In genomic region chr10:104322416-104322782, GRCh38 we compare ENCODE assay signal across 9 cellular contexts. TPM values are rescaled to one million over a fixed set of nuclear protein-coding genes. Genes with fewer than 3 reads are reported as not detected.
DNase-seq lines count a peak whose midpoint lies in the region; ATAC-seq, FAIRE-seq and TF ChIP-seq lines count a peak whose summit lies in the region.
"Had no signal": no experiment of that assay in that cellular context is flagged by ENCODE, and none has a peak within 500 bp of the region (broad histone marks: within the 10 kb centered on the region; RNA-seq: fewer than 3 reads in every experiment).

No MANE protein-coding gene starts in this region.

- no peak overlapping the region for H2AK5ac ChIP-seq in mesendoderm (ENCODE audit: low read length)

- no peak overlapping the region for H3K9ac ChIP-seq in mesendoderm (ENCODE audit: low read length)

- TF ChIP-seq POLR2A in NB4 (IDR thresholded peaks at IDR 0.05; ENCODE audit: extremely low read depth, insufficient read length) (no peak), gastrocnemius medialis (IDR thresholded peaks at IDR 0.05) (no peak), H54 (IDR thresholded peaks at IDR 0.05; ENCODE audit: low read depth, low read length) (no peak)

- no peak overlapping the region for H2BK120ac ChIP-seq in mesendoderm (ENCODE audit: low read depth, low read length)

- no peak overlapping the region for H2BK15ac ChIP-seq in mesendoderm (replicated peaks; ENCODE audit: low read depth)

- no peak overlapping the region for H3K18ac ChIP-seq in mesendoderm (ENCODE audit: low read length)

- H3K4me1 ChIP-seq in gastrocnemius medialis (peaks cover 74 to 75% of the 10 kb centered on the region in 2 donors), mesendoderm (ENCODE audit: control insufficient read depth, low read depth, low read length) (peaks cover 17% of the 10 kb centered on the region)

- no peak overlapping the region for H3K4me3 ChIP-seq in NB4 (ENCODE audit: low read depth, low read length)
- H3K4me3 ChIP-seq in gastrocnemius medialis = no peak overlapping the region
- no peak overlapping the region for H3K4me3 ChIP-seq in mesendoderm (ENCODE audit: low read length)

- H3K36me3 ChIP-seq in gastrocnemius medialis (no peaks in the 10 kb centered on the region), mesendoderm (ENCODE audit: control insufficient read depth, insufficient read depth, low read length) (no peaks in the 10 kb centered on the region)

- H3K4ac ChIP-seq in mesendoderm (ENCODE audit: low read depth, low read length) = no peak overlapping the region

- no peak overlapping the region for H4K5ac ChIP-seq in mesendoderm (ENCODE audit: low read length)

- H3K27me3 ChIP-seq in gastrocnemius medialis (no peaks in the 10 kb centered on the region), mesendoderm (ENCODE audit: insufficient read depth, low read length, poor library complexity) (no peaks in the 10 kb centered on the region)

- intact Hi-C loops in gastrocnemius medialis (cut with DNase I; ENCODE audit: low total_unique reads) = no loop called here

- H3K27ac ChIP-seq in caudate nucleus (ENCODE audit: low read depth, low read length) (peak overlapping the region; percentile 59), gastrocnemius medialis (peak overlapping the region; percentile 46 to 61 (median 54)), mesendoderm (ENCODE audit: low read depth, low read length) (no peak overlapping the region)

- in situ Hi-C loops in gastrocnemius medialis (cut with MboI; ENCODE audit: low sequenced_read_pairs in 4 of 4) = no loop called here

- WGBS in mesendoderm (ENCODE audit: extremely low coverage, insufficient coverage, low lambda C conversion rate) = no CpG with 5 or more reads among the region's 7 CpGs

- H3K56ac ChIP-seq in mesendoderm (ENCODE audit: low read length) = no peak overlapping the region

- DNase-seq in NCI-H1417 (lab: John Stamatoyannopoulos, UW) (peak; percentile 1 to 31 (median 9)), NCI-H1417 treated with DMSO at 0.1 percent for 48 hours (lab: John Stamatoyannopoulos, UW) (no peak), NB4 (ENCODE audit: low read depth) (peak; percentile 83), caudate nucleus (lab: John Stamatoyannopoulos, UW) (no peak), gastrocnemius medialis (no peak), amniotic stem cell (lab: John Stamatoyannopoulos, UW) (no peak), H54 (ENCODE audit: insufficient read length, low spot score) (no peak), mesendoderm (no peak)

- H3K23ac ChIP-seq in mesendoderm (ENCODE audit: low read length) = no peak overlapping the region

- no peak for TF ChIP-seq CTCF in NB4 (IDR thresholded peaks at IDR 0.05; ENCODE audit: low read depth, low read length)
- TF ChIP-seq CTCF in gastrocnemius medialis (IDR thresholded peaks at IDR 0.05 in 4 of 5, conservative IDR thresholded peaks at IDR 0.05 in 1 of 5) = no peak

- H3K79me1 ChIP-seq in mesendoderm (ENCODE audit: low read length) = peaks cover 52% of the 10 kb centered on the region

- H2BK5ac ChIP-seq in mesendoderm (ENCODE audit: low read length) = no peak overlapping the region

- peak in 1 of 2 donors; percentile 22 for ATAC-seq in gastrocnemius medialis

- no peaks in the 10 kb centered on the region for H3K9me3 ChIP-seq in gastrocnemius medialis

- H3K4me2 ChIP-seq in mesendoderm (ENCODE audit: low read length) = no peak overlapping the region

- H3K79me2 ChIP-seq in mesendoderm (ENCODE audit: control insufficient read depth, insufficient read depth, low read length) = peaks cover 96% of the 10 kb centered on the region

- H4K8ac ChIP-seq in mesendoderm (ENCODE audit: low read depth, low read length) = no peak overlapping the region

- FAIRE-seq in H54 (lab: Jason Lieb, UNC) = no peak
- FAIRE-seq: A204.1 had no signal

RNA-seq across cellular contexts. Expression of gene ITPRIP, which starts 15.9 kb away (rescaled TPM):
- 10 to 100 TPM in 1 of 4 donors, 1 to 10 TPM in 3; 5.0 to 19.9 (median 7.9) TPM for total RNA-seq in gastrocnemius medialis
- 22.8 TPM for polyA plus RNA-seq in mesendoderm (2013, experiment 1 of 2)
- polyA plus RNA-seq in mesendoderm (2013, experiment 2 of 2) = 22.4 TPM

RNA-seq across cellular contexts. Expression of gene CFAP58, which starts 31.2 kb away (rescaled TPM):
- under 1 TPM in 3 of 4 donors, not detected in 1; 0.13 to 0.36 (median 0.27) TPM for total RNA-seq in gastrocnemius medialis
- polyA plus RNA-seq in mesendoderm (2013, experiment 1 of 2) = 1.0 TPM
- 0.85 TPM for polyA plus RNA-seq in mesendoderm (2013, experiment 2 of 2)

RNA-seq across cellular contexts. Expression of gene GSTO2, which starts 53.4 kb away (rescaled TPM):
- total RNA-seq in gastrocnemius medialis = 1 to 10 TPM in 2 of 4 donors, under 1 TPM in 1, not detected in 1; 0.71 to 2.3 (median 1.4) TPM
- polyA plus RNA-seq in mesendoderm (2013, experiment 1 of 2) = 13.4 TPM
- 11.0 TPM for polyA plus RNA-seq in mesendoderm (2013, experiment 2 of 2)

Comparison
In these comparisons a context has a peak if more than half of its experiments do, and no peak if none do; other contexts are left out.
1. DNase-seq: peak in NCI-H1417 (3 of 3) and NB4 (single experiment); none in NCI-H1417 treated with DMSO at 0.1 percent for 48 hours (single experiment), caudate nucleus (0 of 61), gastrocnemius medialis (0 of 2), amniotic stem cell (single experiment), H54 (single experiment) and mesendoderm (single experiment).